ENCODE assay signal across 8 cellular contexts in genomic region chr5:431001-431710, GRCh38. TPM values are rescaled to one million over a fixed set of nuclear protein-coding genes. Genes with fewer than 3 reads are reported as not detected.
DNase-seq lines count a peak whose midpoint lies in the region; ATAC-seq and TF ChIP-seq lines count a peak whose summit lies in the region.

No MANE protein-coding gene starts in this region.

- H3K9ac ChIP-seq in OCI-LY3 (ENCODE audit: low read length) = no peak overlapping the region

- H3K4me1 ChIP-seq in OCI-LY3 (ENCODE audit: low read length) (no peaks in the 10 kb centered on the region; the same call in 1 of the 2 replicates), hepatocyte (ENCODE audit: insufficient read depth) (peaks cover 14% of the 10 kb centered on the region)

- in situ Hi-C loops in GM13976 (cut with MboI; ENCODE audit: low sequenced_read_pairs, unreplicated experiment) = loop anchor here (10.0 kb wide), 1 partner anchor 116 kb away; no protein-coding TSS in a partner anchor

- peak; percentile 75 for ATAC-seq in HG03066 (IDR thresholded peaks at IDR 0.05; ENCODE audit: low read depth, unreplicated experiment)

- H3K9me3 ChIP-seq in OCI-LY3 (ENCODE audit: insufficient read depth, low read length) (no peaks in the 10 kb centered on the region), hepatocyte (ENCODE audit: low read depth) (no peaks in the 10 kb centered on the region)

- TF ChIP-seq CTCF in AG04449 (IDR thresholded peaks at IDR 0.05; ENCODE audit: insufficient read depth, low read length, missing control alignments) (peak; percentile 91), GM13976 (IDR thresholded peaks at IDR 0.05; ENCODE audit: borderline replicate concordance, control extremely low read depth, extremely low read depth, insufficient read depth, missing control alignments) (peak; percentile 79), OCI-LY3 (IDR thresholded peaks at IDR 0.05; ENCODE audit: low read depth, low read length) (peak; percentile 56), hepatocyte (IDR thresholded peaks at IDR 0.05; ENCODE audit: poor library complexity) (peak; percentile 79)

- H3K4me3 ChIP-seq in AG04449 (ENCODE audit: low read depth, low read length) (no peak overlapping the region), OCI-LY3 (ENCODE audit: low read length) (no peak overlapping the region), hepatocyte (no peak overlapping the region)

- H4K20me1 ChIP-seq in OCI-LY3 (ENCODE audit: insufficient read depth, low read length) = no peaks in the 10 kb centered on the region
- H4K20me1 ChIP-seq in hepatocyte (ENCODE audit: insufficient read depth, poor library complexity, severe bottlenecking) = no peaks in the 10 kb centered on the region

- 41% methylated on average over 16 of the region's 18 CpGs for WGBS in hepatocyte (ENCODE audit: low lambda C conversion rate, missing lambda C conversion rate)

- H3K27ac ChIP-seq in OCI-LY3 (ENCODE audit: low read length) (no peak overlapping the region), hepatocyte (peak overlapping the region; percentile 51)

- H3K79me2 ChIP-seq in OCI-LY3 (ENCODE audit: low read length) (no peaks in the 10 kb centered on the region), hepatocyte (no peaks in the 10 kb centered on the region)

- H3K27me3 ChIP-seq in OCI-LY3 (ENCODE audit: low read depth, low read length) = no peaks in the 10 kb centered on the region
- no peaks in the 10 kb centered on the region for H3K27me3 ChIP-seq in hepatocyte

- H3K36me3 ChIP-seq in OCI-LY3 (replicated peaks; ENCODE audit: low read depth, low read length) (no peaks in the 10 kb centered on the region), hepatocyte (replicated peaks; ENCODE audit: insufficient read depth, low read depth) (no peaks in the 10 kb centered on the region)

- H3K9me2 ChIP-seq in hepatocyte (replicated peaks; ENCODE audit: insufficient read depth) = no peaks in the 10 kb centered on the region

- POLR2A ChIA-PET in AG04449 (lab: Yijun Ruan, JAX) = no interaction called here

- CTCF ChIA-PET in AG04449 (lab: Yijun Ruan, JAX) = interaction anchor here (0.6 to 8.6 kb wide), 23 partner anchors 9 to 243 kb away, joined by 3 to 97 read pairs (median 4); partner anchors contain the start of genes AHRR and LRRC14B

- H3K4me2 ChIP-seq in OCI-LY3 (ENCODE audit: low read length) = no peak overlapping the region
- peak overlapping the region; percentile 25 for H3K4me2 ChIP-seq in hepatocyte

- DNase-seq in AG04449 (ENCODE audit: low read depth, low spot score) (no peak), GM13976 (ENCODE audit: low spot score) (peak; percentile 81), hepatocyte (ENCODE audit: low spot score) (peak; percentile 89), anterior cingulate cortex (lab: John Stamatoyannopoulos, UW) (no peak)
- DNase-seq in activated naive CD8-positive, alpha-beta T cell treated with anti-CD3 and anti-CD28 coated beads, Interleukin-2, amount 50 U/mL, for 16 hours (ENCODE audit: low read depth, low spot score) = peak; percentile 27
- DNase-seq in stimulated activated CD4-positive, alpha-beta T cell treated with anti-CD3 and anti-CD28 coated beads, TNF-alpha, amount 100 ng/mL, for 4 hours (ENCODE audit: low read depth in 3 of 3) = peak in 2 of 3 experiments; percentile 29 to 37

- H2AFZ ChIP-seq in OCI-LY3 (ENCODE audit: low read depth, low read length) = peak overlapping the region; percentile 46; the same call in 1 of the 2 replicates
- H2AFZ ChIP-seq in hepatocyte = no peak overlapping the region

RNA-seq across cellular contexts. Expression of gene EXOC3, which starts 11.8 kb away (rescaled TPM):
- total RNA-seq in hepatocyte = 30.9 and 38.3 TPM in 2 replicates
- 36.1 and 45.3 TPM in 2 replicates for polyA plus RNA-seq in hepatocyte

Comparison
In these comparisons a context has a peak if more than half of its experiments do, and no peak if none do; other contexts are left out.
1. DNase-seq: peak in GM13976 (single experiment), activated naive CD8-positive, alpha-beta T cell treated with anti-CD3 and anti-CD28 coated beads, Interleukin-2, amount 50 U/mL, for 16 hours (single experiment), hepatocyte (single experiment) and stimulated activated CD4-positive, alpha-beta T cell treated with anti-CD3 and anti-CD28 coated beads, TNF-alpha, amount 100 ng/mL, for 4 hours (2 of 3); none in AG04449 (single experiment) and anterior cingulate cortex (0 of 58).
2. Peak in every context shown above with its lines, with median percentiles within 50 percentile points of each other: CTCF ChIP-seq.